23 cellular contexts compared by ENCODE assay signal in the genomic region with DNA sequence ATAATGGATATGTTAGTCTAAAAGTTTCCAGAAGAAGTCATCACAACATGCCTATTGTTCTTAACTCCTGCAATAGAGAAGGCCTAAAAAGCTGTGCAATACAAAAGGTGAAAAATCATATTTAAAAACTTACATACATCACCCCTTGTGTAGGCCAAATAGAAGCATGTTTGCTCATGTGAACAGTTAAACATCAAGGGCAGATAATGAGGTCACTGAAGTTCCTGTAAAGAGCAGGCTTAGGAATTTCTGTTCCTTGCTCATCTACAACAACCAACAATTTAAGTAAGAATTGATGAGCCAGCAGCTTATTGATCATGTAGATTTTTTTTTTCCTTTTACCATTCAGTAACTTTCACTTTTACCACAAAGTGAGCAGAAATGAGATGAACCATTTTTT. TPM values are rescaled to one million over a fixed set of nuclear protein-coding genes. Genes with fewer than 3 reads are reported as not detected.
A peak's percentile ranks its signal among the peaks of the same experiment; 100 is the strongest.
DNase-seq lines count a peak whose midpoint lies in the region; ATAC-seq, FAIRE-seq and TF ChIP-seq lines count a peak whose summit lies in the region.
"Had no signal": no experiment of that assay in that cellular context is flagged by ENCODE, and none has a peak within 500 bp of the region (broad histone marks: within the 10 kb centered on the region; RNA-seq: fewer than 3 reads in every experiment).

No MANE protein-coding gene starts in this region.

- DNase-seq in EL: peak; percentile 56
- peak; percentile 45 for DNase-seq in M059J (ENCODE audit: low read depth)
- DNase-seq in bronchial epithelial cell (ENCODE audit: low read depth): peak; percentile 38
- no peak for DNase-seq in natural killer cell
- DNase-seq in NOMO-1 treated with dmso at 0.1 percent for 144 hours (lab: John Stamatoyannopoulos, UW; ENCODE audit: unreplicated experiment): no peak
- DNase-seq in left ventricle myocardium inferior: no peak
- no peak for DNase-seq in GM19238 (ENCODE audit: insufficient read length, low spot score)
- DNase-seq: activated CD8-positive, alpha-beta memory T cell treated with anti-CD3 and anti-CD28 coated beads, Interleukin-2, amount 50 U/mL, for 48 hours; cerebellar nuclear complex; DND-41; effector memory CD4-positive, alpha-beta T cell; esophagus squamous epithelium; H7; head of caudate nucleus; Kasumi-1; left ventricle myocardium superior; mucosa of descending colon; NCI-H1105; NCI-H2081; NCI-H510A treated with DMSO at 0.1 percent for 48 hours; stimulated activated CD4-positive, alpha-beta T cell treated with anti-CD3 and anti-CD28 coated beads, Interleukin-4, amount 100 ng/mL, for 1 hour had no signal

- H3K36me3 ChIP-seq in bronchial epithelial cell (ENCODE audit: control insufficient read depth, insufficient read depth, low read length): no peaks in the 10 kb centered on the region
- H3K36me3 ChIP-seq in left ventricle myocardium inferior: no peaks in the 10 kb centered on the region
- H3K36me3 ChIP-seq: esophagus squamous epithelium had no signal

- peaks cover 10 to 14% of the 10 kb centered on the region in 2 donors for H3K4me1 Mint-ChIP-seq in natural killer cell

- no peak for FAIRE-seq in bronchial epithelial cell (lab: Jason Lieb, UNC)

- H3K9me3 ChIP-seq in left ventricle myocardium inferior (replicated peaks): no peaks in the 10 kb centered on the region
- H3K9me3 ChIP-seq: esophagus squamous epithelium, mucosa of descending colon had no signal

- TF ChIP-seq CTCF in bronchial epithelial cell (IDR thresholded peaks at IDR 0.05; ENCODE audit: insufficient read depth, low read length, severe bottlenecking): no peak
- TF ChIP-seq CTCF in natural killer cell (IDR thresholded peaks at IDR 0.05): no peak
- TF ChIP-seq CTCF in left ventricle myocardium inferior (IDR thresholded peaks at IDR 0.05; ENCODE audit: borderline replicate concordance): no peak

- no peak overlapping the region for H3K4me3 Mint-ChIP-seq in natural killer cell
- H3K4me3 Mint-ChIP-seq: type B pancreatic cell had no signal

- H3K36me3 Mint-ChIP-seq in natural killer cell: no peaks in the 10 kb centered on the region
- H3K36me3 Mint-ChIP-seq: type B pancreatic cell had no signal

- no peaks in the 10 kb centered on the region for H3K4me1 ChIP-seq in left ventricle myocardium inferior

- H3K27ac ChIP-seq in left ventricle myocardium inferior (replicated peaks): no peak overlapping the region
- H3K27ac ChIP-seq: RWPE1 had no signal

- H3K4me3 ChIP-seq in bronchial epithelial cell (ENCODE audit: low read depth, low read length): no peak overlapping the region
- H3K4me3 ChIP-seq in left ventricle myocardium inferior: no peak overlapping the region
- H3K4me3 ChIP-seq: esophagus squamous epithelium, mucosa of descending colon had no signal

- no peaks in the 10 kb centered on the region for H3K27me3 Mint-ChIP-seq in natural killer cell (ENCODE audit: low read depth in 2 of 2)
- H3K27me3 Mint-ChIP-seq: type B pancreatic cell had no signal

- intact Hi-C loops in natural killer cell (cut with micrococcal nuclease): no loop called here
- intact Hi-C loops in left ventricle myocardium inferior (cut with micrococcal nuclease): no loop called here

- H3K27ac Mint-ChIP-seq in natural killer cell: peak overlapping the region; percentile 86 to 88

- ATAC-seq in natural killer cell: no peak
- ATAC-seq: left ventricle myocardium superior had no signal

- H3K9me3 Mint-ChIP-seq in natural killer cell: no peaks in the 10 kb centered on the region
- H3K9me3 Mint-ChIP-seq: type B pancreatic cell had no signal

- H3K27me3 ChIP-seq in bronchial epithelial cell (ENCODE audit: control insufficient read depth, insufficient read depth, low read length) (no peaks in the 10 kb centered on the region), left ventricle myocardium inferior (ENCODE audit: low read depth) (no peaks in the 10 kb centered on the region)
- H3K27me3 ChIP-seq: esophagus squamous epithelium had no signal

RNA-seq across cellular contexts. Expression of a gene that starts 7.5 kb away (rescaled TPM):
- total RNA-seq in M059J (2014; rRNA removed; shearing (Covaris generic)): 44.6 and 68.8 TPM in 2 replicates
- total RNA-seq in bronchial epithelial cell (13.2 and 13.6 TPM in 2 replicates), natural killer cell (10 to 100 TPM; 67.5 to 74.9 (median 68.0) TPM), left ventricle myocardium inferior (24.1 TPM)

Comparison
In these comparisons a context has a peak if more than half of its experiments do, and no peak if none do; other contexts are left out.
1. DNase-seq: peak in EL (single experiment), M059J (single experiment) and bronchial epithelial cell (single experiment); none in natural killer cell (single experiment), NOMO-1 treated with dmso at 0.1 percent for 144 hours (single experiment), left ventricle myocardium inferior (single experiment) and GM19238 (single experiment).